8 cellular contexts compared by ENCODE assay signal in genomic region chr22:19942886-19943664, GRCh38. TPM values are rescaled to one million over a fixed set of nuclear protein-coding genes. Genes with fewer than 3 reads are reported as not detected.
DNase-seq lines count a peak whose midpoint lies in the region; ATAC-seq and TF ChIP-seq lines count a peak whose summit lies in the region.

No MANE protein-coding gene starts in this region.

- H3K27me3 ChIP-seq in lung (ENCODE audit: control insufficient read depth, insufficient read depth) (no peaks in the 10 kb centered on the region), thoracic aorta (replicated peaks; ENCODE audit: insufficient read depth) (no peaks in the 10 kb centered on the region)

- ATAC-seq in lung (ENCODE audit: insufficient read depth, low FRiP score) (no peak), thoracic aorta (ENCODE audit: insufficient number of reproducible peaks, low FRiP score, low read depth) (peak; percentile 77), GM21390 (IDR thresholded peaks at IDR 0.05; ENCODE audit: unreplicated experiment) (no peak)

- no peak for TF ChIP-seq CTCF in lung (IDR thresholded peaks at IDR 0.05; ENCODE audit: control extremely low read depth, extremely low read depth)
- no peak for TF ChIP-seq CTCF in thoracic aorta (IDR thresholded peaks at IDR 0.05)

- no peaks in the 10 kb centered on the region for H3K36me3 ChIP-seq in lung (ENCODE audit: control insufficient read depth in 2 of 2, insufficient read depth in 2 of 2, low read length in 2 of 2)
- no peaks in the 10 kb centered on the region for H3K36me3 ChIP-seq in thoracic aorta

- H3K27ac ChIP-seq in lung (ENCODE audit: low read depth in 1 of 2, low read length in 1 of 2) (peak overlapping the region; percentile 89 to 91), thoracic aorta (peak overlapping the region; percentile 91 to 100)

- WGBS in lung, 2 donors = 35 to 44% methylated on average over 10 of the region's 10 CpGs

- H3K4me3 ChIP-seq in lung (no peak overlapping the region), thoracic aorta (peak overlapping the region; percentile 78)

- peaks cover 9% of the 10 kb centered on the region in 2 donors for H3K4me1 ChIP-seq in lung (ENCODE audit: control insufficient read depth in 2 of 2, insufficient read depth in 2 of 2, low read length in 2 of 2)
- peaks cover 27 to 62% of the 10 kb centered on the region in 2 donors for H3K4me1 ChIP-seq in thoracic aorta (ENCODE audit: control insufficient read depth in 1 of 2, low read depth in 2 of 2)

- H3K9me3 ChIP-seq in lung (ENCODE audit: control insufficient read depth in 2 of 2, insufficient read depth in 1 of 2, low read length in 1 of 2) (no peaks in the 10 kb centered on the region), thoracic aorta (no peaks in the 10 kb centered on the region)

- DNase-seq in SIG-M5 treated with dmso at 0.1 percent for 504 hours (lab: John Stamatoyannopoulos, UW; ENCODE audit: unreplicated experiment) (peak; percentile 68), SIG-M5 (lab: John Stamatoyannopoulos, UW) (no peak), NOMO-1 treated with DMSO at 0.1 percent for 48 hours (lab: John Stamatoyannopoulos, UW; ENCODE audit: unreplicated experiment) (peak; percentile 37), cerebellar nuclear complex (lab: John Stamatoyannopoulos, UW) (peak; percentile 63 to 83), lung (ENCODE audit: low spot score) (no peak), thoracic aorta (ENCODE audit: low spot score) (no peak)
- DNase-seq in stimulated activated naive CD4-positive, alpha-beta T cell (lab: John Stamatoyannopoulos, UW) = no peak

RNA-seq across cellular contexts. Expression of gene TXNRD2, which starts 1.5 kb away (rescaled TPM):
- 10 to 100 TPM; 20.3 to 41.1 TPM for total RNA-seq in lung
- polyA plus RNA-seq in lung = 10 to 100 TPM; 23.3 to 59.2 TPM
- 10 to 100 TPM; 27.4 to 37.6 TPM for total RNA-seq in thoracic aorta

RNA-seq across cellular contexts. Expression of gene COMT, which starts 1.5 kb away (rescaled TPM):
- 100 to 1,000 TPM; 147 to 218 TPM for total RNA-seq in lung
- polyA plus RNA-seq in lung = 100 to 1,000 TPM; 198 to 272 TPM
- total RNA-seq in thoracic aorta = 100 to 1,000 TPM; 230 to 300 TPM

Comparison
In these comparisons a context has a peak if more than half of its experiments do, and no peak if none do; other contexts are left out.
1. DNase-seq: peak in SIG-M5 treated with dmso at 0.1 percent for 504 hours (single experiment), NOMO-1 treated with DMSO at 0.1 percent for 48 hours (single experiment) and cerebellar nuclear complex (2 of 2); none in SIG-M5 (single experiment), lung (single experiment), thoracic aorta (single experiment) and stimulated activated naive CD4-positive, alpha-beta T cell (0 of 6).